In genomic region chr20:54140486-54140885, GRCh38 we compare ENCODE assay signal across 1 cellular context.
TF ChIP-seq lines count a peak whose summit lies in the region.

No MANE protein-coding gene starts in this region.

TF ChIP-seq in A549, 52 proteins besides CTCF, POLR2A, EP300 and RAD21 (continued from another document):
- no peak for TF ChIP-seq REST (IDR thresholded peaks at IDR 0.05)
- no peak for TF ChIP-seq NR3C1 (IDR thresholded peaks at IDR 0.05)
- no peak for TF ChIP-seq ZFP36 (IDR thresholded peaks at IDR 0.05; ENCODE audit: borderline replicate concordance, partially characterized antibody)
- no peak for TF ChIP-seq SREBF2 (IDR thresholded peaks at IDR 0.05)
- TF ChIP-seq EHMT2 (IDR thresholded peaks at IDR 0.05; ENCODE audit: low read depth) = no peak
- no peak for TF ChIP-seq TP53 (CRISPR knock-in tag; IDR thresholded peaks at IDR 0.05)
- TF ChIP-seq HOXB13 (CRISPR knock-in tag; IDR thresholded peaks at IDR 0.05; ENCODE audit: low read depth) = no peak
- no peak for TF ChIP-seq ZNF302 (CRISPR knock-in tag; IDR thresholded peaks at IDR 0.05)
- no peak for TF ChIP-seq KDM1A (IDR thresholded peaks at IDR 0.05; ENCODE audit: low read depth)
- no peak for TF ChIP-seq HMGXB4 (CRISPR knock-in tag; IDR thresholded peaks at IDR 0.05; ENCODE audit: borderline replicate concordance)
- no peak for TF ChIP-seq MAX (IDR thresholded peaks at IDR 0.05)
- TF ChIP-seq HEYL (CRISPR knock-in tag; IDR thresholded peaks at IDR 0.05) = no peak
